In the genomic region with DNA sequence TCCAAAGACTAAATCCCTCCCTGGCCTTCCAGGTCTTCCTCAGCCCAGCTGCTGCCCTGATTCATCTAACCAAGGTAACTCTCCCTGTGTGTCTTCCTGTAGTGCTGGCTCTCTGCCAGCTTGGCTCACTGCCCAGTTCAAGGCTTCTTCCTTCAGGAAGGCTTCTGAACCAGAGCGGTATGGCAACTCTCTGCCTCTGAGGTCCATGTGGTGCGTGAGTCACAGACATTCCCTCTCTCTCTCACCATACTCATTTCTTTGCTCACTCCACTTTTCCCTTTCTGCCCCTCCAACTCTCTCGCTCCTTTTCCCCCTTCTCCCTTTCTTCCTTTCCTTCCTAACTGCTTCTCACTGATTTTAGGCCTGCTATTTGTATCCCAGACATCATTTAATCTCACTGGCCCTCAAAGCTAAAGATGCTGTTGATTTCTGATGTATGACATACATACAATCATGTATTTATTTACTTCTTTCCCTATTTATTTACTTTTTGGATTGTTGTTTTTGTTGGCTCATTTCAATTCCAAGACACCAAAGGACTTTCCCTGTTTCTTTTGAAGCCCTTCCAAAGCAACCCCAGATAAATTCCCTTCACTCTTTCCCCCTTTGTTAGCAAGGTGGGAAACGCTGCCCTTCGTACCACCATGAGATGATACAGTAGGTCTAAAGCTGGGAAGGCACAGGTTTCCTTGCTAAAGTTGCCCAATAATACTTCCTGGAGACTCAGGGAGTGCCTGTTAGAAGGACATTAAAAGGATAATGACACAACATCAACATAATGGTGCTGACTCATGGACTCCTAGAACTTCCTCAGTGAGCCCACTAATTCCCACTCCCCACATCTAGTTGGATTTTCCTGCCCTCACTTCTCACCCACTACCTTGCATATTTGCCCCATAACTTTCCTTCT, we compare ENCODE assay signal across 8 cellular contexts. TPM values are rescaled to one million over a fixed set of nuclear protein-coding genes. Genes with fewer than 3 reads are reported as not detected.
DNase-seq lines count a peak whose midpoint lies in the region; ATAC-seq and TF ChIP-seq lines count a peak whose summit lies in the region.

No MANE protein-coding gene starts in this region.

- H3K27ac Mint-ChIP-seq in T-helper 17 cell, result no peak overlapping the region
- no peak overlapping the region for H3K27ac Mint-ChIP-seq in WTC11

- POLR2A ChIA-PET in WTC11 (lab: Charles Lee), result no interaction called here

- CTCF ChIA-PET in WTC11 (lab: Charles Lee), result interaction anchor here (0.9 to 1.7 kb wide), 6 partner anchors 9 to 126 kb away, joined by 3 to 4 read pairs (median 3); no protein-coding TSS in a partner anchor

- DNase-seq in G401 (ENCODE audit: low spot score), result peak; percentile 74
- DNase-seq in NCI-H1436 (lab: John Stamatoyannopoulos, UW), result peak; percentile 80
- DNase-seq in T-helper 17 cell, result peak in 2 of 3 donors; percentile 22 to 26
- DNase-seq in foreskin melanocyte, result peak; percentile 41
- peak; percentile 97 for DNase-seq in smooth muscle cell of the brain vasculature (ENCODE audit: low read depth, low spot score)
- DNase-seq in NK-92 (lab: John Stamatoyannopoulos, UW; ENCODE audit: unreplicated experiment), result no peak
- DNase-seq in WTC11 (ENCODE audit: low spot score), result no peak

- no peaks in the 10 kb centered on the region for H3K9me3 ChIP-seq in T-helper 17 cell (ENCODE audit: control insufficient read depth, low read length, poor library complexity, severe bottlenecking)

- H3K27me3 Mint-ChIP-seq in T-helper 17 cell (peaks cover 12% of the 10 kb centered on the region), WTC11 (ENCODE audit: low read depth) (no peaks in the 10 kb centered on the region)

- in situ Hi-C loops in G401 (cut with HindIII; ENCODE audit: low sequenced_read_pairs), result no loop called here

- no peaks in the 10 kb centered on the region for H3K9me3 Mint-ChIP-seq in WTC11

- H3K4me1 Mint-ChIP-seq in T-helper 17 cell (peaks cover 9% of the 10 kb centered on the region), WTC11 (no peaks in the 10 kb centered on the region)

- H3K4me3 Mint-ChIP-seq in T-helper 17 cell (no peak overlapping the region), WTC11 (no peak overlapping the region)

- ATAC-seq in T-helper 17 cell (no peak), GM21367 (IDR thresholded peaks at IDR 0.05; ENCODE audit: unreplicated experiment) (no peak), WTC11 (no peak)

- TF ChIP-seq CTCF in WTC11 (IDR thresholded peaks at IDR 0.05), result no peak

- H3K36me3 Mint-ChIP-seq in T-helper 17 cell (ENCODE audit: low read depth), result peaks cover 4% of the 10 kb centered on the region
- no peaks in the 10 kb centered on the region for H3K36me3 Mint-ChIP-seq in WTC11

TF ChIP-seq in WTC11, 78 proteins besides CTCF, POLR2A, EP300 and RAD21:
- TF ChIP-seq, protein P1, sequence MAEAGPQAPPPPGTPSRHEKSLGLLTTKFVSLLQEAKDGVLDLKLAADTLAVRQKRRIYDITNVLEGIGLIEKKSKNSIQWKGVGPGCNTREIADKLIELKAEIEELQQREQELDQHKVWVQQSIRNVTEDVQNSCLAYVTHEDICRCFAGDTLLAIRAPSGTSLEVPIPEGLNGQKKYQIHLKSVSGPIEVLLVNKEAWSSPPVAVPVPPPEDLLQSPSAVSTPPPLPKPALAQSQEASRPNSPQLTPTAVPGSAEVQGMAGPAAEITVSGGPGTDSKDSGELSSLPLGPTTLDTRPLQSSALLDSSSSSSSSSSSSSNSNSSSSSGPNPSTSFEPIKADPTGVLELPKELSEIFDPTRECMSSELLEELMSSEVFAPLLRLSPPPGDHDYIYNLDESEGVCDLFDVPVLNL (CRISPR knock-in tag; IDR thresholded peaks at IDR 0.05; ENCODE audit: borderline replicate concordance, low read depth), result no peak
- TF ChIP-seq AR (CRISPR knock-in tag; IDR thresholded peaks at IDR 0.05) (no peak), ZBTB21 (CRISPR knock-in tag; IDR thresholded peaks at IDR 0.05; ENCODE audit: borderline replicate concordance) (no peak), GRHL2 (CRISPR knock-in tag; IDR thresholded peaks at IDR 0.05; ENCODE audit: insufficient replicate concordance, severe bottlenecking) (no peak), RORB (CRISPR knock-in tag; IDR thresholded peaks at IDR 0.05) (no peak), E2F5 (CRISPR knock-in tag; IDR thresholded peaks at IDR 0.05) (no peak)

RNA-seq across cellular contexts. Expression of gene CFAP45, which starts 17.8 kb away (rescaled TPM):
- total RNA-seq in G401 (2014; rRNA removed; shearing (Covaris generic)), result not detected in 2 replicates
- total RNA-seq in T-helper 17 cell, result 1 to 10 TPM; 4.6 to 6.3 TPM
- 0.27 to 0.48 TPM (median 0.48 TPM) in 3 replicates for total RNA-seq in WTC11 (2021)

RNA-seq across cellular contexts. Expression of gene VSIG8, which starts 19.7 kb away (rescaled TPM):
- not detected in 2 replicates for total RNA-seq in G401 (2014; rRNA removed; shearing (Covaris generic))
- total RNA-seq in T-helper 17 cell (not detected), WTC11 (2021) (not detected in 3 replicates)

RNA-seq across cellular contexts. Expression of gene TAGLN2, which starts 43.1 kb away (rescaled TPM):
- total RNA-seq in G401 (2014; rRNA removed; shearing (Covaris generic)), result 27.1 and 49.8 TPM in 2 replicates
- total RNA-seq in T-helper 17 cell, result 100 to 1,000 TPM; 515 to 717 TPM
- 66.9 to 75.3 TPM (median 73.3 TPM) in 3 replicates for total RNA-seq in WTC11 (2021)

RNA-seq across cellular contexts. Expression of gene SLAMF8, which starts 55.5 kb away (rescaled TPM):
- not detected in 2 replicates for total RNA-seq in G401 (2014; rRNA removed; shearing (Covaris generic))
- total RNA-seq in T-helper 17 cell, result under 1 TPM in 1 of 2 donors, not detected in 1; 0.44 TPM
- 0.07 TPM in 1 of 3 replicates, not detected in the others for total RNA-seq in WTC11 (2021)

Comparison
In these comparisons a context has a peak if more than half of its experiments do, and no peak if none do; other contexts are left out.
1. DNase-seq: peak in G401 (single experiment), NCI-H1436 (single experiment), T-helper 17 cell (2 of 3), foreskin melanocyte (single experiment) and smooth muscle cell of the brain vasculature (single experiment); none in NK-92 (single experiment) and WTC11 (single experiment).